9 cellular contexts compared by ENCODE assay signal in genomic region chr19:29467824-29468401, GRCh38. TPM values are rescaled to one million over a fixed set of nuclear protein-coding genes. Genes with fewer than 3 reads are reported as not detected.
A peak's percentile ranks its signal among the peaks of the same experiment; 100 is the strongest.
DNase-seq lines count a peak whose midpoint lies in the region; ATAC-seq lines count a peak whose summit lies in the region.
"Had no signal": no experiment of that assay in that cellular context is flagged by ENCODE, and none has a peak within 500 bp of the region (broad histone marks: within the 10 kb centered on the region; RNA-seq: fewer than 3 reads in every experiment).

No MANE protein-coding gene starts in this region.

- H3K4me3 Mint-ChIP-seq in activated naive CD8-positive, alpha-beta T cell treated with anti-CD3 and anti-CD28 coated beads, Interleukin-2, amount 10 ng/mL, durations not matched to agents 7 days and 5 days, result no peak overlapping the region
- no peak overlapping the region for H3K4me3 Mint-ChIP-seq in T-helper 2 cell treated with Interferon-gamma antibody and Interleukin-4, amounts not matched to agents 5 μg/mL and 100 μg/mL, for 36 hours
- H3K4me3 Mint-ChIP-seq: memory B cell had no signal

- DNase-seq in SHP77 (lab: John Stamatoyannopoulos, UW), result peak; percentile 42 to 63
- DNase-seq in SHP77 treated with DMSO at 0.1 percent for 48 hours (lab: John Stamatoyannopoulos, UW), result no peak
- DNase-seq in NCI-H1436 treated with DMSO at 0.1 percent for 48 hours (lab: John Stamatoyannopoulos, UW), result peak; percentile 26
- DNase-seq in activated naive CD8-positive, alpha-beta T cell treated with anti-CD3 and anti-CD28 coated beads, Interleukin-2, amount 10 ng/mL, durations not matched to agents 7 days and 5 days, result no peak
- DNase-seq in pons (ENCODE audit: low spot score), result peak; percentile 83
- no peak for DNase-seq in T-helper 2 cell treated with Interferon-gamma antibody and Interleukin-4, amounts not matched to agents 5 μg/mL and 100 μg/mL, for 36 hours (ENCODE audit: low spot score)
- no peak for DNase-seq in D341Med (ENCODE audit: low spot score)

- H3K27ac Mint-ChIP-seq in activated naive CD8-positive, alpha-beta T cell treated with anti-CD3 and anti-CD28 coated beads, Interleukin-2, amount 10 ng/mL, durations not matched to agents 7 days and 5 days, result no peak overlapping the region
- no peak overlapping the region for H3K27ac Mint-ChIP-seq in T-helper 2 cell treated with Interferon-gamma antibody and Interleukin-4, amounts not matched to agents 5 μg/mL and 100 μg/mL, for 36 hours
- H3K27ac Mint-ChIP-seq: memory B cell had no signal

- no peaks in the 10 kb centered on the region for H3K4me1 Mint-ChIP-seq in activated naive CD8-positive, alpha-beta T cell treated with anti-CD3 and anti-CD28 coated beads, Interleukin-2, amount 10 ng/mL, durations not matched to agents 7 days and 5 days
- H3K4me1 Mint-ChIP-seq in T-helper 2 cell treated with Interferon-gamma antibody and Interleukin-4, amounts not matched to agents 5 μg/mL and 100 μg/mL, for 36 hours (ENCODE audit: low read depth), result no peaks in the 10 kb centered on the region
- H3K4me1 Mint-ChIP-seq: memory B cell had no signal

- no peaks in the 10 kb centered on the region for H3K9me3 Mint-ChIP-seq in activated naive CD8-positive, alpha-beta T cell treated with anti-CD3 and anti-CD28 coated beads, Interleukin-2, amount 10 ng/mL, durations not matched to agents 7 days and 5 days
- no peaks in the 10 kb centered on the region for H3K9me3 Mint-ChIP-seq in T-helper 2 cell treated with Interferon-gamma antibody and Interleukin-4, amounts not matched to agents 5 μg/mL and 100 μg/mL, for 36 hours

- peak; percentile 60 for ATAC-seq in activated naive CD8-positive, alpha-beta T cell treated with anti-CD3 and anti-CD28 coated beads, Interleukin-2, amount 10 ng/mL, durations not matched to agents 7 days and 5 days (ENCODE audit: low read depth)
- no peak for ATAC-seq in GM21717 (IDR thresholded peaks at IDR 0.05; ENCODE audit: unreplicated experiment)

- POLR2A ChIA-PET in activated naive CD8-positive, alpha-beta T cell treated with anti-CD3 and anti-CD28 coated beads, Interleukin-2, amount 10 ng/mL, durations not matched to agents 7 days and 5 days (lab: Charles Lee), result no interaction called here

- H3K27me3 Mint-ChIP-seq in activated naive CD8-positive, alpha-beta T cell treated with anti-CD3 and anti-CD28 coated beads, Interleukin-2, amount 10 ng/mL, durations not matched to agents 7 days and 5 days, result peaks cover 32% of the 10 kb centered on the region
- peaks cover 19% of the 10 kb centered on the region for H3K27me3 Mint-ChIP-seq in T-helper 2 cell treated with Interferon-gamma antibody and Interleukin-4, amounts not matched to agents 5 μg/mL and 100 μg/mL, for 36 hours (ENCODE audit: low read depth)
- H3K27me3 Mint-ChIP-seq: memory B cell had no signal

- H3K36me3 Mint-ChIP-seq in activated naive CD8-positive, alpha-beta T cell treated with anti-CD3 and anti-CD28 coated beads, Interleukin-2, amount 10 ng/mL, durations not matched to agents 7 days and 5 days, result no peaks in the 10 kb centered on the region
- no peaks in the 10 kb centered on the region for H3K36me3 Mint-ChIP-seq in T-helper 2 cell treated with Interferon-gamma antibody and Interleukin-4, amounts not matched to agents 5 μg/mL and 100 μg/mL, for 36 hours (ENCODE audit: low read depth)
- H3K36me3 Mint-ChIP-seq: memory B cell had no signal

RNA-seq across cellular contexts. Expression of gene VSTM2B, which starts 57.9 kb away (rescaled TPM):
- total RNA-seq in activated naive CD8-positive, alpha-beta T cell treated with anti-CD3 and anti-CD28 coated beads, Interleukin-2, amount 10 ng/mL, durations not matched to agents 7 days and 5 days, result not detected

Comparison
In these comparisons a context has a peak if more than half of its experiments do, and no peak if none do; other contexts are left out.
1. DNase-seq: peak in SHP77 (2 of 2), NCI-H1436 treated with DMSO at 0.1 percent for 48 hours (single experiment) and pons (single experiment); none in SHP77 treated with DMSO at 0.1 percent for 48 hours (single experiment), activated naive CD8-positive, alpha-beta T cell treated with anti-CD3 and anti-CD28 coated beads, Interleukin-2, amount 10 ng/mL, durations not matched to agents 7 days and 5 days (single experiment), T-helper 2 cell treated with Interferon-gamma antibody and Interleukin-4, amounts not matched to agents 5 μg/mL and 100 μg/mL, for 36 hours (single experiment) and D341Med (single experiment).